9 cellular contexts compared by ENCODE assay signal in the genomic region with DNA sequence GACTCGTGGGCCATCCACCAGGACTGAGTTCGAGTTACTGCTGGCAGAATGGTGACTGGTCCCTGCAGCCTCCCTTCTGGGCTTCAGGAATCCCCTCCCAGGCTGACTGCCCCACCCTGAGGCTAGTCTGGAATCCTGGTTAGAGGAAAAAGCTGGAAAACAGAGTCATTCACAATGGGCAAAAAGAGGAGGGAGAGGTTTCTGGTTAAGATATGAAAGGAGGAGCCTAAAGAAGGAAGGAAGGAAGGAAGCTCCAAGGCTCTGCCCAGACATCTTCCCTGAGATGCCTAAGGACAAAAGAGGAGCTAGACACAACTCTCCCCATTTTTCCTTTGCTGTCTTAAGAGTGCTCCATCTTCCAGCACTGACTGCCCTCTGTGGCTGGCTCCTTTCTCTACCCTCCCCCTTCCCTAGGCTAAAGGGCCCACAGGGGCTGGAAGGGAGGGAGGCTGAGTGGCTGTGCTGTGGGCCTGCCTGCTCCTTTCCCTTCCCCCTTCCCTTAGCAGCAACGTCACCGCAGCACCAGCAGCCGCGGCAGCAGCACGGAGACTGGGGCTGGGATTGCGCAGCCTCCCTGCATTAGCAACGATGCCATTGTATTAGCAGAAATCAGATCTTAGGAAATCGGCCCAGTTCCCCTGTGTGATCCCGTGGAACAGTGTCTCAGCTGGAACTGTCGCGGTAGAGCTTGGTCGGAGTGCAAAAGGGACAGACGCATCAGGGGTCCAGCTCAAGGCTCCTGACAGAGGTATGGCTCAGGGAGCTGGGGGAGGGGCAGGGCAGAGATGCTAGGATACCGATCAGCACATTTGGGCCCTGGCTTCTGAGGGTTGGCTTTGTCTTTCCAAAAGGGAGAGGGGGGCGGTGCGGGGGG. TPM values are rescaled to one million over a fixed set of nuclear protein-coding genes. Genes with fewer than 3 reads are reported as not detected.
DNase-seq lines count a peak whose midpoint lies in the region; ATAC-seq and TF ChIP-seq lines count a peak whose summit lies in the region.
"Had no signal": no experiment of that assay in that cellular context is flagged by ENCODE, and none has a peak within 500 bp of the region (broad histone marks: within the 10 kb centered on the region; RNA-seq: fewer than 3 reads in every experiment).

No MANE protein-coding gene starts in this region.

- peaks cover 25% of the 10 kb centered on the region for H3F3A ChIP-seq in neural progenitor cell (ENCODE audit: low read depth)

- peak overlapping the region; percentile 81 to 92 (median 89) for H3K27ac ChIP-seq in gastroesophageal sphincter
- peak overlapping the region; percentile 26 for H3K27ac ChIP-seq in neural progenitor cell

- H3K4me1 ChIP-seq in gastroesophageal sphincter (peaks cover 14 to 90% (median 32%) of the 10 kb centered on the region in 3 donors), neural progenitor cell (peaks cover 19% of the 10 kb centered on the region)

- H3K4me3 Mint-ChIP-seq in neural progenitor cell: peak overlapping the region; percentile 92

- H2AFZ ChIP-seq in neural progenitor cell (replicated peaks): peak overlapping the region; percentile 63

- H3K4me2 ChIP-seq in neural progenitor cell: peak overlapping the region; percentile 75

- TF ChIP-seq POLR2A in gastroesophageal sphincter (IDR thresholded peaks at IDR 0.05): peak in 1 of 2 donors; percentile 15

- 0% methylated on average over 12 of the region's 18 CpGs; no CpG with 5 or more reads in 1 of the 2 donors for WGBS in gastroesophageal sphincter (ENCODE audit: low coverage in 1 of 2), 2 donors

- DNase-seq in AG08395 (ENCODE audit: low spot score) (peak; percentile 82), SK-N-DZ (ENCODE audit: low spot score) (peak; percentile 87), neural progenitor cell (ENCODE audit: low spot score) (peak; percentile 76), GM10266 (ENCODE audit: extremely low spot score) (no peak)
- DNase-seq: DND-41 had no signal

- no peaks in the 10 kb centered on the region for H3K36me3 Mint-ChIP-seq in neural progenitor cell

- H3K9me3 ChIP-seq in gastroesophageal sphincter (no peaks in the 10 kb centered on the region), neural progenitor cell (ENCODE audit: low read depth) (no peaks in the 10 kb centered on the region)

- peaks cover 40% of the 10 kb centered on the region for H3K4me1 Mint-ChIP-seq in neural progenitor cell

- no peak overlapping the region for H3K9ac ChIP-seq in neural progenitor cell

- no peak for TF ChIP-seq EP300 in gastroesophageal sphincter (IDR thresholded peaks at IDR 0.05)

- no peak for TF ChIP-seq CTCF in gastroesophageal sphincter (IDR thresholded peaks at IDR 0.05)
- TF ChIP-seq CTCF in neural progenitor cell (IDR thresholded peaks at IDR 0.05): no peak
- TF ChIP-seq CTCF in GM10266 (IDR thresholded peaks at IDR 0.05; ENCODE audit: control insufficient read depth, insufficient read depth, low read depth, missing control alignments): no peak

- peak overlapping the region; percentile 98 for H3K27ac Mint-ChIP-seq in neural progenitor cell

- no peaks in the 10 kb centered on the region for H3K27me3 Mint-ChIP-seq in neural progenitor cell (ENCODE audit: insufficient read depth, low read depth)

- no peaks in the 10 kb centered on the region for H4K20me1 ChIP-seq in neural progenitor cell (ENCODE audit: low read depth)

- no peaks in the 10 kb centered on the region for H3K27me3 ChIP-seq in gastroesophageal sphincter
- H3K27me3 ChIP-seq in neural progenitor cell: no peaks in the 10 kb centered on the region

- ATAC-seq in gastroesophageal sphincter: peak; percentile 95
- ATAC-seq in GM21723 (IDR thresholded peaks at IDR 0.05; ENCODE audit: unreplicated experiment): no peak
- no peak for ATAC-seq in HG02759 (IDR thresholded peaks at IDR 0.05; ENCODE audit: unreplicated experiment)
- ATAC-seq in GM21529 (IDR thresholded peaks at IDR 0.05; ENCODE audit: unreplicated experiment): no peak

- no peaks in the 10 kb centered on the region for H3K79me2 ChIP-seq in neural progenitor cell (ENCODE audit: low read depth)

- H3K4me3 ChIP-seq in gastroesophageal sphincter (peak overlapping the region; percentile 33 to 46), neural progenitor cell (peak overlapping the region; percentile 48)

- H3K36me3 ChIP-seq in gastroesophageal sphincter: no peaks in the 10 kb centered on the region
- no peaks in the 10 kb centered on the region for H3K36me3 ChIP-seq in neural progenitor cell

- H3K9me3 Mint-ChIP-seq in neural progenitor cell: no peaks in the 10 kb centered on the region

RNA-seq across cellular contexts. Expression of a gene that starts 48.7 kb away (rescaled TPM):
- polyA plus RNA-seq in SK-N-DZ (2014; cell fraction: cytosol; rRNA removed): 15.6 and 17.7 TPM in 2 replicates
- 25.0 and 26.4 TPM in 2 replicates for polyA plus RNA-seq in SK-N-DZ (2014; cell fraction: nucleus; rRNA removed)
- 10 to 100 TPM; 43.8 to 85.4 (median 59.6) TPM for total RNA-seq in gastroesophageal sphincter
- 3.5 and 9.9 TPM in 2 replicates for total RNA-seq in neural progenitor cell (ENCODE audit: low replicate concordance)
